In the genomic region with DNA sequence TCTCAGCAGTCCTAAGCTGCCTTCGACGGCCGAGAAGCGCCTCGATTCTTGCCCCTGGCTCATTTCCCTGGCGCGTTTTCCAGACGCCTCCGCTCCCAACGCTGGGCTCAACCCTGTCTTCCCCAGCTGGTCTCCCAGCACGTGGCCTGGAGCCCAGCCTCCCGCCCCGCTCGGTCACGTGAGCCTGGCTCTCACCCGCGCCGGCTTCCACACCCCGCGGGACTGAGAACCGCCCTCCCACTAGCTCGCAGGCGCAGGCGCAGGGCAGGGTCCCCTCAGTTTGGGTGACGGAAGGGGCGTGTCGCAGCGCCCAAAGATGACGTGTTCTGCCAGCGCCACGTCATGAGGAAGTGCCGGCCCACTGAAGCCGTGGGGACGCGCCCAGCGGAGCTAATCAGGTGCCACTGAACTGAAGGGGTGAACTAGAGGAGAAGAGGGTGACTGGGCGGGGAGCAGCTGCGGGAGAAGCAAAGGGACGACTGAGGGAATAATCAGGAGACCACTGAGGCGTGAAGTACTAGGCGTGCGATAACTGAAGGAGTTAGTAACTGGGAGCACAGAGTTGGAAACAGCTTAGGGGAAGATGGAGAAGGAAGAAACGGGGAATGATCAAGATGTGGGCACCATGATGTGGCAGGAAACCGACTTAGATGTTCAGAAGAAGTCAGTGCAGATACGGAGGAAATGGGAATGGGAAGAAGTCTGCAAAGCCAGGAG, we compare ENCODE assay signal across 1 cellular context.
TF ChIP-seq lines count a peak whose summit lies in the region.

A gene with protein sequence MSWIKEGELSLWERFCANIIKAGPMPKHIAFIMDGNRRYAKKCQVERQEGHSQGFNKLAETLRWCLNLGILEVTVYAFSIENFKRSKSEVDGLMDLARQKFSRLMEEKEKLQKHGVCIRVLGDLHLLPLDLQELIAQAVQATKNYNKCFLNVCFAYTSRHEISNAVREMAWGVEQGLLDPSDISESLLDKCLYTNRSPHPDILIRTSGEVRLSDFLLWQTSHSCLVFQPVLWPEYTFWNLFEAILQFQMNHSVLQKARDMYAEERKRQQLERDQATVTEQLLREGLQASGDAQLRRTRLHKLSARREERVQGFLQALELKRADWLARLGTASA (plus strand): TSS at position 343 of the 717 bp plus-strand sequence. CDS start 625 bp downstream, outside the sequence.

TF ChIP-seq in HepG2, 621 proteins besides CTCF, POLR2A, EP300 and RAD21 (continued from another document and continues in another):
- TF ChIP-seq, protein P1, sequence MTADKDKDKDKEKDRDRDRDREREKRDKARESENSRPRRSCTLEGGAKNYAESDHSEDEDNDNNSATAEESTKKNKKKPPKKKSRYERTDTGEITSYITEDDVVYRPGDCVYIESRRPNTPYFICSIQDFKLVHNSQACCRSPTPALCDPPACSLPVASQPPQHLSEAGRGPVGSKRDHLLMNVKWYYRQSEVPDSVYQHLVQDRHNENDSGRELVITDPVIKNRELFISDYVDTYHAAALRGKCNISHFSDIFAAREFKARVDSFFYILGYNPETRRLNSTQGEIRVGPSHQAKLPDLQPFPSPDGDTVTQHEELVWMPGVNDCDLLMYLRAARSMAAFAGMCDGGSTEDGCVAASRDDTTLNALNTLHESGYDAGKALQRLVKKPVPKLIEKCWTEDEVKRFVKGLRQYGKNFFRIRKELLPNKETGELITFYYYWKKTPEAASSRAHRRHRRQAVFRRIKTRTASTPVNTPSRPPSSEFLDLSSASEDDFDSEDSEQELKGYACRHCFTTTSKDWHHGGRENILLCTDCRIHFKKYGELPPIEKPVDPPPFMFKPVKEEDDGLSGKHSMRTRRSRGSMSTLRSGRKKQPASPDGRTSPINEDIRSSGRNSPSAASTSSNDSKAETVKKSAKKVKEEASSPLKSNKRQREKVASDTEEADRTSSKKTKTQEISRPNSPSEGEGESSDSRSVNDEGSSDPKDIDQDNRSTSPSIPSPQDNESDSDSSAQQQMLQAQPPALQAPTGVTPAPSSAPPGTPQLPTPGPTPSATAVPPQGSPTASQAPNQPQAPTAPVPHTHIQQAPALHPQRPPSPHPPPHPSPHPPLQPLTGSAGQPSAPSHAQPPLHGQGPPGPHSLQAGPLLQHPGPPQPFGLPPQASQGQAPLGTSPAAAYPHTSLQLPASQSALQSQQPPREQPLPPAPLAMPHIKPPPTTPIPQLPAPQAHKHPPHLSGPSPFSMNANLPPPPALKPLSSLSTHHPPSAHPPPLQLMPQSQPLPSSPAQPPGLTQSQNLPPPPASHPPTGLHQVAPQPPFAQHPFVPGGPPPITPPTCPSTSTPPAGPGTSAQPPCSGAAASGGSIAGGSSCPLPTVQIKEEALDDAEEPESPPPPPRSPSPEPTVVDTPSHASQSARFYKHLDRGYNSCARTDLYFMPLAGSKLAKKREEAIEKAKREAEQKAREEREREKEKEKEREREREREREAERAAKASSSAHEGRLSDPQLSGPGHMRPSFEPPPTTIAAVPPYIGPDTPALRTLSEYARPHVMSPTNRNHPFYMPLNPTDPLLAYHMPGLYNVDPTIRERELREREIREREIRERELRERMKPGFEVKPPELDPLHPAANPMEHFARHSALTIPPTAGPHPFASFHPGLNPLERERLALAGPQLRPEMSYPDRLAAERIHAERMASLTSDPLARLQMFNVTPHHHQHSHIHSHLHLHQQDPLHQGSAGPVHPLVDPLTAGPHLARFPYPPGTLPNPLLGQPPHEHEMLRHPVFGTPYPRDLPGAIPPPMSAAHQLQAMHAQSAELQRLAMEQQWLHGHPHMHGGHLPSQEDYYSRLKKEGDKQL (CRISPR knock-in tag; IDR thresholded peaks at IDR 0.05; ENCODE audit: low read depth) = peak; percentile 67; the same call in 1 of the 2 replicates
- TF ChIP-seq, protein P2, sequence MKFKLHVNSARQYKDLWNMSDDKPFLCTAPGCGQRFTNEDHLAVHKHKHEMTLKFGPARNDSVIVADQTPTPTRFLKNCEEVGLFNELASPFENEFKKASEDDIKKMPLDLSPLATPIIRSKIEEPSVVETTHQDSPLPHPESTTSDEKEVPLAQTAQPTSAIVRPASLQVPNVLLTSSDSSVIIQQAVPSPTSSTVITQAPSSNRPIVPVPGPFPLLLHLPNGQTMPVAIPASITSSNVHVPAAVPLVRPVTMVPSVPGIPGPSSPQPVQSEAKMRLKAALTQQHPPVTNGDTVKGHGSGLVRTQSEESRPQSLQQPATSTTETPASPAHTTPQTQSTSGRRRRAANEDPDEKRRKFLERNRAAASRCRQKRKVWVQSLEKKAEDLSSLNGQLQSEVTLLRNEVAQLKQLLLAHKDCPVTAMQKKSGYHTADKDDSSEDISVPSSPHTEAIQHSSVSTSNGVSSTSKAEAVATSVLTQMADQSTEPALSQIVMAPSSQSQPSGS (CRISPR knock-in tag; IDR thresholded peaks at IDR 0.05) = peak; percentile 90
- TF ChIP-seq ZFX (CRISPR knock-in tag; IDR thresholded peaks at IDR 0.05; ENCODE audit: low read depth) = peak; percentile 68
- peak; percentile 78; the same call in 1 of the 2 replicates for TF ChIP-seq RBAK (CRISPR knock-in tag; IDR thresholded peaks at IDR 0.05)
- TF ChIP-seq, protein P3, sequence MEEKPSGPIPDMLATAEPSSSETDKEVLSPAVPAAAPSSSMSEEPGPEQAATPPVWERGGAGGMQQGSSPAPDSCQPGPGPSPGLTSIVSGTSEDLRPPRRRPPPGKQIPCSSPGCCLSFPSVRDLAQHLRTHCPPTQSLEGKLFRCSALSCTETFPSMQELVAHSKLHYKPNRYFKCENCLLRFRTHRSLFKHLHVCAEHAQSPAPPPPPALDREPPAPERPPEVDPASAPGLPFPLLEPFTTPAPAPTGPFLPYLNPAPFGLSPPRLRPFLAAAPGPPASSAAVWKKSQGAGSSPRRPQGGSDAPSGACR (CRISPR knock-in tag; IDR thresholded peaks at IDR 0.05) = peak; percentile 84
- TF ChIP-seq ZSCAN22 (CRISPR knock-in tag; IDR thresholded peaks at IDR 0.05) = peak; percentile 48; the same call in 1 of the 2 replicates
- no peak for TF ChIP-seq HHEX (CRISPR knock-in tag; IDR thresholded peaks at IDR 0.05)
- TF ChIP-seq ZNF317 (CRISPR knock-in tag; IDR thresholded peaks at IDR 0.05) = peak; percentile 88; the same call in 1 of the 2 replicates
- no peak for TF ChIP-seq ZEB1 (IDR thresholded peaks at IDR 0.05; ENCODE audit: insufficient replicate concordance, low read depth)
- TF ChIP-seq ZNF564 (CRISPR knock-in tag; IDR thresholded peaks at IDR 0.05) = peak; percentile 92
- TF ChIP-seq ZNF644 (CRISPR knock-in tag; IDR thresholded peaks at IDR 0.05; ENCODE audit: low read depth) = no peak
- peak; percentile 99 for TF ChIP-seq KDM5B (CRISPR knock-in tag; IDR thresholded peaks at IDR 0.05; ENCODE audit: borderline replicate concordance)
- TF ChIP-seq, protein P4, sequence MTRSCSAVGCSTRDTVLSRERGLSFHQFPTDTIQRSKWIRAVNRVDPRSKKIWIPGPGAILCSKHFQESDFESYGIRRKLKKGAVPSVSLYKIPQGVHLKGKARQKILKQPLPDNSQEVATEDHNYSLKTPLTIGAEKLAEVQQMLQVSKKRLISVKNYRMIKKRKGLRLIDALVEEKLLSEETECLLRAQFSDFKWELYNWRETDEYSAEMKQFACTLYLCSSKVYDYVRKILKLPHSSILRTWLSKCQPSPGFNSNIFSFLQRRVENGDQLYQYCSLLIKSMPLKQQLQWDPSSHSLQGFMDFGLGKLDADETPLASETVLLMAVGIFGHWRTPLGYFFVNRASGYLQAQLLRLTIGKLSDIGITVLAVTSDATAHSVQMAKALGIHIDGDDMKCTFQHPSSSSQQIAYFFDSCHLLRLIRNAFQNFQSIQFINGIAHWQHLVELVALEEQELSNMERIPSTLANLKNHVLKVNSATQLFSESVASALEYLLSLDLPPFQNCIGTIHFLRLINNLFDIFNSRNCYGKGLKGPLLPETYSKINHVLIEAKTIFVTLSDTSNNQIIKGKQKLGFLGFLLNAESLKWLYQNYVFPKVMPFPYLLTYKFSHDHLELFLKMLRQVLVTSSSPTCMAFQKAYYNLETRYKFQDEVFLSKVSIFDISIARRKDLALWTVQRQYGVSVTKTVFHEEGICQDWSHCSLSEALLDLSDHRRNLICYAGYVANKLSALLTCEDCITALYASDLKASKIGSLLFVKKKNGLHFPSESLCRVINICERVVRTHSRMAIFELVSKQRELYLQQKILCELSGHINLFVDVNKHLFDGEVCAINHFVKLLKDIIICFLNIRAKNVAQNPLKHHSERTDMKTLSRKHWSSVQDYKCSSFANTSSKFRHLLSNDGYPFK (CRISPR knock-in tag; IDR thresholded peaks at IDR 0.05; ENCODE audit: borderline replicate concordance) = peak; percentile 90; the same call in 1 of the 2 replicates
- no peak for TF ChIP-seq SP140L (CRISPR knock-in tag; IDR thresholded peaks at IDR 0.05; ENCODE audit: borderline replicate concordance)
- TF ChIP-seq PHB2 (IDR thresholded peaks at IDR 0.05; ENCODE audit: partially characterized antibody) = no peak
- no peak for TF ChIP-seq NCOA1 (CRISPR knock-in tag; IDR thresholded peaks at IDR 0.05)
- no peak for TF ChIP-seq KDM6A (CRISPR knock-in tag; IDR thresholded peaks at IDR 0.05; ENCODE audit: low read depth)
- peak; percentile 71; the same call in 1 of the 2 replicates for TF ChIP-seq ZNF552 (CRISPR knock-in tag; IDR thresholded peaks at IDR 0.05; ENCODE audit: borderline replicate concordance)
- TF ChIP-seq ZNF891 (CRISPR knock-in tag; IDR thresholded peaks at IDR 0.05) = peak; percentile 98
- TF ChIP-seq AHR (CRISPR knock-in tag; IDR thresholded peaks at IDR 0.05) = peak; percentile 95
- TF ChIP-seq MTF1 (CRISPR knock-in tag; IDR thresholded peaks at IDR 0.05) = 0 out of 2 replicates have a peak, but pooled peaks have one; percentile 53
- TF ChIP-seq, protein P5, sequence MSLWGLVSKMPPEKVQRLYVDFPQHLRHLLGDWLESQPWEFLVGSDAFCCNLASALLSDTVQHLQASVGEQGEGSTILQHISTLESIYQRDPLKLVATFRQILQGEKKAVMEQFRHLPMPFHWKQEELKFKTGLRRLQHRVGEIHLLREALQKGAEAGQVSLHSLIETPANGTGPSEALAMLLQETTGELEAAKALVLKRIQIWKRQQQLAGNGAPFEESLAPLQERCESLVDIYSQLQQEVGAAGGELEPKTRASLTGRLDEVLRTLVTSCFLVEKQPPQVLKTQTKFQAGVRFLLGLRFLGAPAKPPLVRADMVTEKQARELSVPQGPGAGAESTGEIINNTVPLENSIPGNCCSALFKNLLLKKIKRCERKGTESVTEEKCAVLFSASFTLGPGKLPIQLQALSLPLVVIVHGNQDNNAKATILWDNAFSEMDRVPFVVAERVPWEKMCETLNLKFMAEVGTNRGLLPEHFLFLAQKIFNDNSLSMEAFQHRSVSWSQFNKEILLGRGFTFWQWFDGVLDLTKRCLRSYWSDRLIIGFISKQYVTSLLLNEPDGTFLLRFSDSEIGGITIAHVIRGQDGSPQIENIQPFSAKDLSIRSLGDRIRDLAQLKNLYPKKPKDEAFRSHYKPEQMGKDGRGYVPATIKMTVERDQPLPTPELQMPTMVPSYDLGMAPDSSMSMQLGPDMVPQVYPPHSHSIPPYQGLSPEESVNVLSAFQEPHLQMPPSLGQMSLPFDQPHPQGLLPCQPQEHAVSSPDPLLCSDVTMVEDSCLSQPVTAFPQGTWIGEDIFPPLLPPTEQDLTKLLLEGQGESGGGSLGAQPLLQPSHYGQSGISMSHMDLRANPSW (CRISPR knock-in tag; IDR thresholded peaks at IDR 0.05; ENCODE audit: borderline replicate concordance) = no peak
- TF ChIP-seq, protein P6, sequence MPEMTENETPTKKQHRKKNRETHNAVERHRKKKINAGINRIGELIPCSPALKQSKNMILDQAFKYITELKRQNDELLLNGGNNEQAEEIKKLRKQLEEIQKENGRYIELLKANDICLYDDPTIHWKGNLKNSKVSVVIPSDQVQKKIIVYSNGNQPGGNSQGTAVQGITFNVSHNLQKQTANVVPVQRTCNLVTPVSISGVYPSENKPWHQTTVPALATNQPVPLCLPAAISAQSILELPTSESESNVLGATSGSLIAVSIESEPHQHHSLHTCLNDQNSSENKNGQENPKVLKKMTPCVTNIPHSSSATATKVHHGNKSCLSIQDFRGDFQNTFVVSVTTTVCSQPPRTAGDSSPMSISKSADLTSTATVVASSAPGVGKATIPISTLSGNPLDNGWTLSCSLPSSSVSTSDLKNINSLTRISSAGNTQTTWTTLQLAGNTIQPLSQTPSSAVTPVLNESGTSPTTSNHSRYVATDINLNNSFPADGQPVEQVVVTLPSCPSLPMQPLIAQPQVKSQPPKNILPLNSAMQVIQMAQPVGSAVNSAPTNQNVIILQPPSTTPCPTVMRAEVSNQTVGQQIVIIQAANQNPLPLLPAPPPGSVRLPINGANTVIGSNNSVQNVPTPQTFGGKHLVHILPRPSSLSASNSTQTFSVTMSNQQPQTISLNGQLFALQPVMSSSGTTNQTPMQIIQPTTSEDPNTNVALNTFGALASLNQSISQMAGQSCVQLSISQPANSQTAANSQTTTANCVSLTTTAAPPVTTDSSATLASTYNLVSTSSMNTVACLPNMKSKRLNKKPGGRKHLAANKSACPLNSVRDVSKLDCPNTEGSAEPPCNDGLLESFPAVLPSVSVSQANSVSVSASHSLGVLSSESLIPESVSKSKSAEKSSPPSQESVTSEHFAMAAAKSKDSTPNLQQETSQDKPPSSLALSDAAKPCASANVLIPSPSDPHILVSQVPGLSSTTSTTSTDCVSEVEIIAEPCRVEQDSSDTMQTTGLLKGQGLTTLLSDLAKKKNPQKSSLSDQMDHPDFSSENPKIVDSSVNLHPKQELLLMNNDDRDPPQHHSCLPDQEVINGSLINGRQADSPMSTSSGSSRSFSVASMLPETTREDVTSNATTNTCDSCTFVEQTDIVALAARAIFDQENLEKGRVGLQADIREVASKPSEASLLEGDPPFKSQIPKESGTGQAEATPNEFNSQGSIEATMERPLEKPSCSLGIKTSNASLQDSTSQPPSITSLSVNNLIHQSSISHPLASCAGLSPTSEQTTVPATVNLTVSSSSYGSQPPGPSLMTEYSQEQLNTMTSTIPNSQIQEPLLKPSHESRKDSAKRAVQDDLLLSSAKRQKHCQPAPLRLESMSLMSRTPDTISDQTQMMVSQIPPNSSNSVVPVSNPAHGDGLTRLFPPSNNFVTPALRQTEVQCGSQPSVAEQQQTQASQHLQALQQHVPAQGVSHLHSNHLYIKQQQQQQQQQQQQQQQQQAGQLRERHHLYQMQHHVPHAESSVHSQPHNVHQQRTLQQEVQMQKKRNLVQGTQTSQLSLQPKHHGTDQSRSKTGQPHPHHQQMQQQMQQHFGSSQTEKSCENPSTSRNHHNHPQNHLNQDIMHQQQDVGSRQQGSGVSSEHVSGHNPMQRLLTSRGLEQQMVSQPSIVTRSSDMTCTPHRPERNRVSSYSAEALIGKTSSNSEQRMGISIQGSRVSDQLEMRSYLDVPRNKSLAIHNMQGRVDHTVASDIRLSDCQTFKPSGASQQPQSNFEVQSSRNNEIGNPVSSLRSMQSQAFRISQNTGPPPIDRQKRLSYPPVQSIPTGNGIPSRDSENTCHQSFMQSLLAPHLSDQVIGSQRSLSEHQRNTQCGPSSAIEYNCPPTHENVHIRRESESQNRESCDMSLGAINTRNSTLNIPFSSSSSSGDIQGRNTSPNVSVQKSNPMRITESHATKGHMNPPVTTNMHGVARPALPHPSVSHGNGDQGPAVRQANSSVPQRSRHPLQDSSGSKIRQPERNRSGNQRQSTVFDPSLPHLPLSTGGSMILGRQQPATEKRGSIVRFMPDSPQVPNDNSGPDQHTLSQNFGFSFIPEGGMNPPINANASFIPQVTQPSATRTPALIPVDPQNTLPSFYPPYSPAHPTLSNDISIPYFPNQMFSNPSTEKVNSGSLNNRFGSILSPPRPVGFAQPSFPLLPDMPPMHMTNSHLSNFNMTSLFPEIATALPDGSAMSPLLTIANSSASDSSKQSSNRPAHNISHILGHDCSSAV (CRISPR knock-in tag; IDR thresholded peaks at IDR 0.05; ENCODE audit: borderline replicate concordance) = no peak
- no peak for TF ChIP-seq ZC3H4 (CRISPR knock-in tag; IDR thresholded peaks at IDR 0.05; ENCODE audit: borderline replicate concordance)
- TF ChIP-seq ZNF557 (CRISPR knock-in tag; IDR thresholded peaks at IDR 0.05) = no peak; the same call in 1 of the 2 replicates
